Comparison of ENCODE assay signal across 1 cellular context in the genomic region with DNA sequence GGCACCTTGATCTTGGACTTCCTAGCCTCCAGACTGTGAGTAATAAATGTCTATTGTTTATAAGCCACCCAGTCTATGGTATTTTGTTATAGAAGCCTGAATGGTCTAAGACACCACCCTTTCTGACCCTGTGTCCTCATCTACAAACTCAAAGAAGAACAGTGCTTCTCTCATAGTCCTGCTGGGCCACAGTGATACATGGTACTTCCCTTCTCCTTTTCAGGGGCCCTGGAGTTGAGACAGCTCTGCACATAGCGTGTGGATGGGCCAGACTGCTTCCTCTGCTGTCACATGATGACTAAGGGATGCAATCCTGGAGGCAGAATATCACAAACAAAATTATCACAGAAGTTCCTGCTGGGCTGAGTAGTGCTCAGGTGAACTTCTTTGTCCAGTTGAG.
TF ChIP-seq lines count a peak whose summit lies in the region.

No MANE protein-coding gene starts in this region.

TF ChIP-seq in HepG2, 621 proteins besides CTCF, POLR2A, EP300 and RAD21 (continued from another document):
- TF ChIP-seq, protein P1, sequence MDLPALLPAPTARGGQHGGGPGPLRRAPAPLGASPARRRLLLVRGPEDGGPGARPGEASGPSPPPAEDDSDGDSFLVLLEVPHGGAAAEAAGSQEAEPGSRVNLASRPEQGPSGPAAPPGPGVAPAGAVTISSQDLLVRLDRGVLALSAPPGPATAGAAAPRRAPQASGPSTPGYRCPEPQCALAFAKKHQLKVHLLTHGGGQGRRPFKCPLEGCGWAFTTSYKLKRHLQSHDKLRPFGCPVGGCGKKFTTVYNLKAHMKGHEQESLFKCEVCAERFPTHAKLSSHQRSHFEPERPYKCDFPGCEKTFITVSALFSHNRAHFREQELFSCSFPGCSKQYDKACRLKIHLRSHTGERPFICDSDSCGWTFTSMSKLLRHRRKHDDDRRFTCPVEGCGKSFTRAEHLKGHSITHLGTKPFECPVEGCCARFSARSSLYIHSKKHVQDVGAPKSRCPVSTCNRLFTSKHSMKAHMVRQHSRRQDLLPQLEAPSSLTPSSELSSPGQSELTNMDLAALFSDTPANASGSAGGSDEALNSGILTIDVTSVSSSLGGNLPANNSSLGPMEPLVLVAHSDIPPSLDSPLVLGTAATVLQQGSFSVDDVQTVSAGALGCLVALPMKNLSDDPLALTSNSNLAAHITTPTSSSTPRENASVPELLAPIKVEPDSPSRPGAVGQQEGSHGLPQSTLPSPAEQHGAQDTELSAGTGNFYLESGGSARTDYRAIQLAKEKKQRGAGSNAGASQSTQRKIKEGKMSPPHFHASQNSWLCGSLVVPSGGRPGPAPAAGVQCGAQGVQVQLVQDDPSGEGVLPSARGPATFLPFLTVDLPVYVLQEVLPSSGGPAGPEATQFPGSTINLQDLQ (CRISPR knock-in tag; IDR thresholded peaks at IDR 0.05) = no peak
- TF ChIP-seq, protein P2, sequence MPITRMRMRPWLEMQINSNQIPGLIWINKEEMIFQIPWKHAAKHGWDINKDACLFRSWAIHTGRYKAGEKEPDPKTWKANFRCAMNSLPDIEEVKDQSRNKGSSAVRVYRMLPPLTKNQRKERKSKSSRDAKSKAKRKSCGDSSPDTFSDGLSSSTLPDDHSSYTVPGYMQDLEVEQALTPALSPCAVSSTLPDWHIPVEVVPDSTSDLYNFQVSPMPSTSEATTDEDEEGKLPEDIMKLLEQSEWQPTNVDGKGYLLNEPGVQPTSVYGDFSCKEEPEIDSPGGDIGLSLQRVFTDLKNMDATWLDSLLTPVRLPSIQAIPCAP (CRISPR knock-in tag; IDR thresholded peaks at IDR 0.05; ENCODE audit: low read depth) = no peak
- TF ChIP-seq FOXJ3 (CRISPR knock-in tag; IDR thresholded peaks at IDR 0.05; ENCODE audit: borderline replicate concordance) (no peak), ZNF572 (CRISPR knock-in tag; IDR thresholded peaks at IDR 0.05) (no peak), ZNF660 (CRISPR knock-in tag; IDR thresholded peaks at IDR 0.05; ENCODE audit: borderline replicate concordance, low read depth) (no peak), TBL1XR1 (IDR thresholded peaks at IDR 0.05; ENCODE audit: borderline replicate concordance, low read length, partially characterized antibody) (no peak)
- TF ChIP-seq, protein P3, sequence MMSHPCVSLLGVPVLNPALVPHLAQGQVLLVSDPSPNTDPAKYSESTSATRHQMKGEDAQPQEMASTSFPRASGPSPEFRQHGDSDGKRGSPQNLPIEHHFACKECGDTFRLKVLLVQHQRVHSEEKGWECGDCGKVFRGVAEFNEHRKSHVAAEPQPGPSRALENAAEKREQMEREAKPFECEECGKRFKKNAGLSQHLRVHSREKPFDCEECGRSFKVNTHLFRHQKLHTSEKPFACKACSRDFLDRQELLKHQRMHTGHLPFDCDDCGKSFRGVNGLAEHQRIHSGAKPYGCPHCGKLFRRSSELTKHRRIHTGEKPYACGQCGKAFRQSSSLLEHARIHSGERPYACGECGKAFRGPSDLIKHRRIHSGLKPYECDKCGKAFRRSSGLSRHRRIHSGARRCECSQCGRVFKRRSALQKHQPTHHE (CRISPR knock-in tag; IDR thresholded peaks at IDR 0.05; ENCODE audit: borderline replicate concordance) = no peak
- TF ChIP-seq, protein P4, sequence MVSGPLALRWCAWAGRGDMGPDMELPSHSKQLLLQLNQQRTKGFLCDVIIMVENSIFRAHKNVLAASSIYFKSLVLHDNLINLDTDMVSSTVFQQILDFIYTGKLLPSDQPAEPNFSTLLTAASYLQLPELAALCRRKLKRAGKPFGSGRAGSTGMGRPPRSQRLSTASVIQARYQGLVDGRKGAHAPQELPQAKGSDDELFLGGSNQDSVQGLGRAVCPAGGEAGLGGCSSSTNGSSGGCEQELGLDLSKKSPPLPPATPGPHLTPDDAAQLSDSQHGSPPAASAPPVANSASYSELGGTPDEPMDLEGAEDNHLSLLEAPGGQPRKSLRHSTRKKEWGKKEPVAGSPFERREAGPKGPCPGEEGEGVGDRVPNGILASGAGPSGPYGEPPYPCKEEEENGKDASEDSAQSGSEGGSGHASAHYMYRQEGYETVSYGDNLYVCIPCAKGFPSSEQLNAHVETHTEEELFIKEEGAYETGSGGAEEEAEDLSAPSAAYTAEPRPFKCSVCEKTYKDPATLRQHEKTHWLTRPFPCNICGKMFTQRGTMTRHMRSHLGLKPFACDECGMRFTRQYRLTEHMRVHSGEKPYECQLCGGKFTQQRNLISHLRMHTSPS (CRISPR knock-in tag; IDR thresholded peaks at IDR 0.05; ENCODE audit: low read depth) = no peak
